25 cellular contexts compared by ENCODE assay signal in genomic region chr6:65989676-65990075, GRCh38.
"Had no signal": no experiment of that assay in that cellular context is flagged by ENCODE, and none has a peak within 500 bp of the region (broad histone marks: within the 10 kb centered on the region; RNA-seq: fewer than 3 reads in every experiment).

No MANE protein-coding gene starts in this region.

- H3K36me3 ChIP-seq: adrenal gland had no signal

- H3K27me3 Mint-ChIP-seq: activated CD4-positive, alpha-beta memory T cell treated with anti-CD3 and anti-CD28 coated beads for 36 hours; activated CD4-positive, alpha-beta T cell treated with anti-CD3 and anti-CD28 coated beads for 36 hours; activated CD4-positive, alpha-beta T cell treated with anti-CD3 and anti-CD28 coated beads, Interleukin-2, amount 10 ng/mL, durations not matched to agents 24 days and 14 days; activated CD8-positive, alpha-beta memory T cell treated with anti-CD3 and anti-CD28 coated beads, Interleukin-2, amount 10 ng/mL, durations not matched to agents 7 days and 5 days; activated naive CD4-positive, alpha-beta T cell treated with anti-CD3 and anti-CD28 coated beads, Interleukin-2, amount 50 U/mL, for 24 hours; activated naive CD8-positive, alpha-beta T cell treated with anti-CD3 and anti-CD28 coated beads for 36 hours; activated naive CD8-positive, alpha-beta T cell treated with anti-CD3 and anti-CD28 coated beads, Interleukin-2, amount 50 U/mL, for 24 hours had no signal

- H3K4me3 Mint-ChIP-seq: activated CD4-positive, alpha-beta memory T cell treated with anti-CD3 and anti-CD28 coated beads for 36 hours; activated CD4-positive, alpha-beta T cell treated with anti-CD3 and anti-CD28 coated beads for 36 hours; activated CD4-positive, alpha-beta T cell treated with anti-CD3 and anti-CD28 coated beads, Interleukin-2, amount 10 ng/mL, durations not matched to agents 24 days and 14 days; activated CD8-positive, alpha-beta memory T cell treated with anti-CD3 and anti-CD28 coated beads, Interleukin-2, amount 10 ng/mL, durations not matched to agents 7 days and 5 days; activated CD8-positive, alpha-beta T cell treated with anti-CD3 and anti-CD28 coated beads, Interleukin-2, amount 10 ng/mL, durations not matched to agents 7 days and 5 days; activated naive CD4-positive, alpha-beta T cell treated with anti-CD3 and anti-CD28 coated beads for 36 hours; activated naive CD4-positive, alpha-beta T cell treated with anti-CD3 and anti-CD28 coated beads, Interleukin-2, amount 50 U/mL, for 24 hours; activated naive CD8-positive, alpha-beta T cell treated with anti-CD3 and anti-CD28 coated beads for 36 hours; activated naive CD8-positive, alpha-beta T cell treated with anti-CD3 and anti-CD28 coated beads, Interleukin-2, amount 50 U/mL, for 24 hours; activated T-helper 1 cell treated with anti-CD3 and anti-CD28 coated beads, Interleukin-12 subunit alpha, Interleukin-12 subunit beta, Interleukin-2, Interleukin-4 antibody, amounts not matched to agents 30 ng/mL and 10 ng/mL and 1 ng/mL, durations not matched to agents 14 hours and 24 hours and 36 hours had no signal

- ATAC-seq: activated CD4-positive, alpha-beta T cell treated with anti-CD3 and anti-CD28 coated beads for 36 hours; activated CD8-positive, alpha-beta memory T cell treated with anti-CD3 and anti-CD28 coated beads, Interleukin-2, amount 10 ng/mL, durations not matched to agents 7 days and 5 days; activated CD8-positive, alpha-beta T cell treated with anti-CD3 and anti-CD28 coated beads, Interleukin-2, amount 10 ng/mL, durations not matched to agents 7 days and 5 days; activated naive CD8-positive, alpha-beta T cell treated with anti-CD3 and anti-CD28 coated beads, Interleukin-2, amount 50 U/mL, for 24 hours; body of pancreas had no signal

- H3K27me3 ChIP-seq: adrenal gland, body of pancreas had no signal

- DNase-seq: activated CD4-positive, alpha-beta memory T cell treated with anti-CD3 and anti-CD28 coated beads for 36 hours; activated CD4-positive, alpha-beta T cell treated with anti-CD3 and anti-CD28 coated beads for 36 hours; activated CD4-positive, alpha-beta T cell treated with anti-CD3 and anti-CD28 coated beads, Interleukin-2, amount 10 ng/mL, durations not matched to agents 24 days and 14 days; activated CD4-positive, CD25-positive, alpha-beta regulatory T cell; activated CD4-positive, CD25-positive, alpha-beta regulatory T cell treated with anti-CD3 and anti-CD28 coated beads, Interleukin-2, amount 50 U/mL, for 72 hours; activated CD8-positive, alpha-beta memory T cell treated with anti-CD3 and anti-CD28 coated beads, Interleukin-2, amount 10 ng/mL, durations not matched to agents 7 days and 5 days; activated CD8-positive, alpha-beta memory T cell treated with anti-CD3 and anti-CD28 coated beads, Interleukin-2, amount 50 U/mL, for 4 hours; activated CD8-positive, alpha-beta T cell treated with anti-CD3 and anti-CD28 coated beads, Interleukin-2, amount 10 ng/mL, durations not matched to agents 7 days and 5 days; activated effector memory CD4-positive, alpha-beta T cell treated with anti-CD3 and anti-CD28 coated beads, Interleukin-2, amount 50 U/mL, for 16 hours; activated naive CD4-positive, alpha-beta T cell treated with anti-CD3 and anti-CD28 coated beads for 36 hours; activated naive CD8-positive, alpha-beta T cell treated with anti-CD3 and anti-CD28 coated beads for 36 hours; activated naive CD8-positive, alpha-beta T cell treated with anti-CD3 and anti-CD28 coated beads, Interleukin-2, amount 50 U/mL, for 24 hours; activated T-cell treated with anti-CD3 and anti-CD28 coated beads, Interleukin-2, amount 50 U/mL, for 1 hour; activated T-cell treated with anti-CD3 and anti-CD28 coated beads, Interleukin-2, amount 50 U/mL, for 48 hours; body of pancreas; caudate nucleus; effector CD8-positive, alpha-beta T cell; foreskin fibroblast; glutamatergic neuron; T-helper 2 cell had no signal

- H3K27ac Mint-ChIP-seq: activated CD4-positive, alpha-beta memory T cell treated with anti-CD3 and anti-CD28 coated beads for 36 hours; activated CD4-positive, alpha-beta T cell treated with anti-CD3 and anti-CD28 coated beads for 36 hours; activated CD4-positive, alpha-beta T cell treated with anti-CD3 and anti-CD28 coated beads, Interleukin-2, amount 10 ng/mL, durations not matched to agents 24 days and 14 days; activated CD8-positive, alpha-beta memory T cell treated with anti-CD3 and anti-CD28 coated beads, Interleukin-2, amount 10 ng/mL, durations not matched to agents 7 days and 5 days; activated CD8-positive, alpha-beta T cell treated with anti-CD3 and anti-CD28 coated beads, Interleukin-2, amount 10 ng/mL, durations not matched to agents 7 days and 5 days; activated naive CD4-positive, alpha-beta T cell treated with anti-CD3 and anti-CD28 coated beads for 36 hours; activated naive CD4-positive, alpha-beta T cell treated with anti-CD3 and anti-CD28 coated beads, Interleukin-2, amount 50 U/mL, for 24 hours; activated naive CD8-positive, alpha-beta T cell treated with anti-CD3 and anti-CD28 coated beads for 36 hours; activated naive CD8-positive, alpha-beta T cell treated with anti-CD3 and anti-CD28 coated beads, Interleukin-2, amount 50 U/mL, for 24 hours; activated T-helper 1 cell treated with anti-CD3 and anti-CD28 coated beads, Interleukin-12 subunit alpha, Interleukin-12 subunit beta, Interleukin-2, Interleukin-4 antibody, amounts not matched to agents 30 ng/mL and 10 ng/mL and 1 ng/mL, durations not matched to agents 14 hours and 24 hours and 36 hours; activated T-helper 2 cell treated with anti-CD3 and anti-CD28 coated beads, Interferon-gamma antibody, Interleukin-2, Interleukin-4, amounts not matched to agents 10 μg/mL and 5 μg/mL and 100 μg/mL, durations not matched to agents 14 hours and 24 hours and 36 hours had no signal

- H3K4me1 Mint-ChIP-seq: activated CD4-positive, alpha-beta T cell treated with anti-CD3 and anti-CD28 coated beads for 36 hours; activated CD4-positive, alpha-beta T cell treated with anti-CD3 and anti-CD28 coated beads, Interleukin-2, amount 10 ng/mL, durations not matched to agents 24 days and 14 days; activated CD8-positive, alpha-beta memory T cell treated with anti-CD3 and anti-CD28 coated beads, Interleukin-2, amount 10 ng/mL, durations not matched to agents 7 days and 5 days; activated naive CD4-positive, alpha-beta T cell treated with anti-CD3 and anti-CD28 coated beads, Interleukin-2, amount 50 U/mL, for 24 hours; activated naive CD8-positive, alpha-beta T cell treated with anti-CD3 and anti-CD28 coated beads for 36 hours; activated naive CD8-positive, alpha-beta T cell treated with anti-CD3 and anti-CD28 coated beads, Interleukin-2, amount 50 U/mL, for 24 hours had no signal

- H3K9me3 Mint-ChIP-seq: activated CD4-positive, alpha-beta T cell treated with anti-CD3 and anti-CD28 coated beads, Interleukin-2, amount 10 ng/mL, durations not matched to agents 24 days and 14 days had no signal

- H3K4me1 ChIP-seq: adrenal gland, body of pancreas had no signal

- H3K9me3 ChIP-seq: adrenal gland, body of pancreas had no signal

- H3K4me3 ChIP-seq: adrenal gland, body of pancreas had no signal

- H3K27ac ChIP-seq: adrenal gland, body of pancreas, epithelial cell of prostate had no signal

- H3K36me3 Mint-ChIP-seq: activated CD4-positive, alpha-beta memory T cell treated with anti-CD3 and anti-CD28 coated beads for 36 hours; activated CD8-positive, alpha-beta memory T cell treated with anti-CD3 and anti-CD28 coated beads, Interleukin-2, amount 10 ng/mL, durations not matched to agents 7 days and 5 days; activated naive CD4-positive, alpha-beta T cell treated with anti-CD3 and anti-CD28 coated beads, Interleukin-2, amount 50 U/mL, for 24 hours; activated naive CD8-positive, alpha-beta T cell treated with anti-CD3 and anti-CD28 coated beads for 36 hours had no signal
